Comparison of ENCODE assay signal across 8 cellular contexts in genomic region chrX:16786791-16787735, GRCh38. TPM values are rescaled to one million over a fixed set of nuclear protein-coding genes. Genes with fewer than 3 reads are reported as not detected.
DNase-seq lines count a peak whose midpoint lies in the region; ATAC-seq and TF ChIP-seq lines count a peak whose summit lies in the region.

No MANE protein-coding gene starts in this region.

- CTCF ChIA-PET in HCT116 (lab: Charles Lee): no interaction called here

- H3K4me1 ChIP-seq in DOHH2 (ENCODE audit: control insufficient read depth, low read length) (peaks cover 21% of the 10 kb centered on the region), HCT116 (ENCODE audit: control insufficient read depth in 1 of 2, insufficient read depth in 2 of 2, low read length in 2 of 2) (peaks cover 8 to 14% of the 10 kb centered on the region in 2 experiments; a peak in 3 of 4 replicates), RWPE2 (ENCODE audit: insufficient read depth, poor library complexity, severe bottlenecking) (no peaks in the 10 kb centered on the region)

- H3K36me3 Mint-ChIP-seq in activated naive CD4-positive, alpha-beta T cell treated with anti-CD3 and anti-CD28 coated beads, Interleukin-2, amount 50 U/mL, for 72 hours: peaks cover 0 to 6% of the 10 kb centered on the region in 2 donors

- no peak overlapping the region for H2AFZ ChIP-seq in HCT116 (ENCODE audit: low read depth, low read length, poor library complexity, severe bottlenecking)

- POLR2A ChIA-PET in HCT116 (lab: Charles Lee): interaction anchor here (0.9 kb wide), 1 partner anchor 15 kb away, joined by 4 read pairs; no protein-coding TSS in a partner anchor

- no peak for TF ChIP-seq CTCF in DOHH2 (IDR thresholded peaks at IDR 0.05; ENCODE audit: low read depth, low read length, poor library complexity, severe bottlenecking)
- TF ChIP-seq CTCF in HCT116 (IDR thresholded peaks at IDR 0.05 in 2 of 3, conservative IDR thresholded peaks at IDR 0.05 in 1 of 3; ENCODE audit: borderline replicate concordance in 1 of 3, insufficient read depth in 1 of 3, low read depth in 2 of 3, low read length in 2 of 3): no peak
- no peak for TF ChIP-seq CTCF in RWPE2 (IDR thresholded peaks at IDR 0.05; ENCODE audit: poor library complexity, severe bottlenecking)
- TF ChIP-seq CTCF in retinal pigment epithelial cell (conservative IDR thresholded peaks at IDR 0.05; ENCODE audit: low read depth, low read length): no peak

- H3K9ac ChIP-seq in HCT116 (ENCODE audit: low read length): peak overlapping the region; percentile 77

- H3K9me3 ChIP-seq in DOHH2 (ENCODE audit: control insufficient read depth, insufficient read depth, low read length) (no peaks in the 10 kb centered on the region), HCT116 (ENCODE audit: control insufficient read depth in 1 of 2, insufficient read depth in 1 of 2, low read depth in 1 of 2, low read length in 2 of 2) (no peaks in the 10 kb centered on the region), RWPE2 (ENCODE audit: severe bottlenecking) (no peaks in the 10 kb centered on the region)

- H3K4me2 ChIP-seq in DOHH2 (ENCODE audit: low read length) (peak overlapping the region; percentile 79), HCT116 (ENCODE audit: low read length) (peak overlapping the region; percentile 82)

- RAD21 ChIA-PET in HCT116 (lab: Charles Lee; ENCODE audit: low non-redundant PET in 1 of 2, low total read pairs in 2 of 2, uncharacterized antibody in 2 of 2, unreplicated experiment in 2 of 2): no interaction called here

- peak overlapping the region; percentile 89 to 92 for H3K27ac Mint-ChIP-seq in activated naive CD4-positive, alpha-beta T cell treated with anti-CD3 and anti-CD28 coated beads, Interleukin-2, amount 50 U/mL, for 72 hours

- peak; percentile 31 for ATAC-seq in HCT116
- ATAC-seq in RWPE2 (ENCODE audit: low read depth): peak; percentile 14; the same call in 1 of the 3 replicates
- peak; percentile 17 to 21 for ATAC-seq in activated naive CD4-positive, alpha-beta T cell treated with anti-CD3 and anti-CD28 coated beads, Interleukin-2, amount 50 U/mL, for 72 hours
- ATAC-seq in left cardiac atrium: peak; percentile 31 to 48

- no peaks in the 10 kb centered on the region for H3K27me3 ChIP-seq in DOHH2 (ENCODE audit: control insufficient read depth, low read length)
- H3K27me3 ChIP-seq in HCT116 (ENCODE audit: insufficient read depth, low read length): no peaks in the 10 kb centered on the region
- no peaks in the 10 kb centered on the region for H3K27me3 ChIP-seq in RWPE2 (ENCODE audit: insufficient read depth, poor library complexity, severe bottlenecking)

- 0 out of 2 replicates have a peak, but pooled peaks cover 5% of the 10 kb centered on the region for H4K20me1 ChIP-seq in DOHH2 (ENCODE audit: control insufficient read depth, insufficient read depth, low read depth, low read length)
- H4K20me1 ChIP-seq in HCT116 (ENCODE audit: insufficient read depth): no peaks in the 10 kb centered on the region

- TF ChIP-seq RAD21 in HCT116 (IDR thresholded peaks at IDR 0.05; ENCODE audit: low read depth): no peak

- H3F3A ChIP-seq in DOHH2 (ENCODE audit: control insufficient read depth, insufficient read depth): no peaks in the 10 kb centered on the region

- no peaks in the 10 kb centered on the region for H3K9me2 ChIP-seq in DOHH2 (replicated peaks; ENCODE audit: control insufficient read depth, low read length)
- no peaks in the 10 kb centered on the region for H3K9me2 ChIP-seq in HCT116 (ENCODE audit: insufficient read depth)

- H3K79me2 ChIP-seq in DOHH2 (ENCODE audit: control insufficient read depth, low read length): peaks cover 58% of the 10 kb centered on the region
- peaks cover 53% of the 10 kb centered on the region for H3K79me2 ChIP-seq in HCT116 (ENCODE audit: insufficient read depth, low read length)

- no peak for TF ChIP-seq POLR2A in HCT116 (IDR thresholded peaks at IDR 0.05; ENCODE audit: borderline replicate concordance, extremely low read depth, insufficient read depth, insufficient read length)

- H3K27ac ChIP-seq in DOHH2 (ENCODE audit: low read depth, low read length) (peak overlapping the region; percentile 50), HCT116 (ENCODE audit: low read depth, low read length) (peak overlapping the region; percentile 55), RWPE2 (ENCODE audit: poor library complexity, severe bottlenecking) (peak overlapping the region; percentile 41)

- H3K9me3 Mint-ChIP-seq in activated naive CD4-positive, alpha-beta T cell treated with anti-CD3 and anti-CD28 coated beads, Interleukin-2, amount 50 U/mL, for 72 hours: no peaks in the 10 kb centered on the region

- H3K36me3 ChIP-seq in DOHH2 (ENCODE audit: control insufficient read depth, low read length): peaks cover 34% of the 10 kb centered on the region
- peaks cover 3 to 10% of the 10 kb centered on the region in 2 experiments; a peak in 3 of 4 replicates for H3K36me3 ChIP-seq in HCT116 (ENCODE audit: control insufficient read depth in 1 of 2, insufficient read depth in 2 of 2, low read length in 2 of 2)
- H3K36me3 ChIP-seq in RWPE2 (ENCODE audit: low read depth): peaks cover 33% of the 10 kb centered on the region

- intact Hi-C loops in HCT116 (cut with micrococcal nuclease): no loop called here
- intact Hi-C loops in left cardiac atrium (cut with DNase I): loop anchor here in 1 of 2 donors (5.0 kb wide), 1 partner anchor 65 kb away; no protein-coding TSS in a partner anchor

- no TSS peak for BruUV-seq in HCT116 (replicated peaks; lab: Mats Ljungman, UMichigan)

- DNase-seq in HCT116 (ENCODE audit: low read depth, low spot score) (no peak), RWPE2 (ENCODE audit: low spot score) (no peak), left cardiac atrium (peak; percentile 20), retinal pigment epithelial cell (ENCODE audit: low read depth) (no peak), dedifferentiated amniotic fluid mesenchymal stem cell (ENCODE audit: extremely low spot score) (no peak), T1000 (lab: John Stamatoyannopoulos, UW) (no peak)
- DNase-seq in activated naive CD4-positive, alpha-beta T cell treated with anti-CD3 and anti-CD28 coated beads, Interleukin-2, amount 50 U/mL, for 72 hours (ENCODE audit: low spot score in 2 of 2): peak; percentile 19 to 52

- H3K4me3 ChIP-seq in DOHH2 (ENCODE audit: low read length): peak overlapping the region; percentile 89
- H3K4me3 ChIP-seq in HCT116 (replicated peaks in 1 of 2; ENCODE audit: low read depth in 1 of 2, low read length in 2 of 2): peak overlapping the region; percentile 63 to 67
- peak overlapping the region; percentile 55 for H3K4me3 ChIP-seq in RWPE2 (ENCODE audit: severe bottlenecking)
- H3K4me3 ChIP-seq in retinal pigment epithelial cell (ENCODE audit: low read length): peak overlapping the region; percentile 84

TF ChIP-seq in HCT116, 20 proteins besides CTCF, POLR2A, EP300 and RAD21:
- no peak for TF ChIP-seq CEBPB (IDR thresholded peaks at IDR 0.05; ENCODE audit: low read depth)
- no peak for TF ChIP-seq SRF (IDR thresholded peaks at IDR 0.05; ENCODE audit: low read depth)
- no peak for TF ChIP-seq ZFX (IDR thresholded peaks at IDR 0.05)
- TF ChIP-seq ATF3 (IDR thresholded peaks at IDR 0.05): no peak
- no peak for TF ChIP-seq FOSL1 (IDR thresholded peaks at IDR 0.05; ENCODE audit: low read depth)
- TF ChIP-seq EGR1 (IDR thresholded peaks at IDR 0.05; ENCODE audit: low read depth): no peak

RNA-seq across cellular contexts. Expression of gene TXLNG, which starts 0.8 kb away (rescaled TPM):
- total RNA-seq in HCT116 (2021; ENCODE audit: unreplicated experiment) (22.9 TPM), left cardiac atrium (1 to 10 TPM; 6.5 to 9.0 TPM)
- polyA plus RNA-seq in HCT116 (2012): 6.8 and 9.9 TPM in 2 replicates
- 10 to 100 TPM; 11.0 to 16.7 TPM for total RNA-seq in activated naive CD4-positive, alpha-beta T cell treated with anti-CD3 and anti-CD28 coated beads, Interleukin-2, amount 50 U/mL, for 72 hours

Comparison
In these comparisons a context has a peak if more than half of its experiments do, and no peak if none do; other contexts are left out.
1. DNase-seq: peak in activated naive CD4-positive, alpha-beta T cell treated with anti-CD3 and anti-CD28 coated beads, Interleukin-2, amount 50 U/mL, for 72 hours (2 of 2) and left cardiac atrium (single experiment); none in HCT116 (single experiment), RWPE2 (single experiment), retinal pigment epithelial cell (single experiment), dedifferentiated amniotic fluid mesenchymal stem cell (single experiment) and T1000 (single experiment).
2. Peak in every context shown above with its lines, with median percentiles within 50 percentile points of each other: H3K27ac ChIP-seq, H3K4me3 ChIP-seq and ATAC-seq.